In the genomic region with DNA sequence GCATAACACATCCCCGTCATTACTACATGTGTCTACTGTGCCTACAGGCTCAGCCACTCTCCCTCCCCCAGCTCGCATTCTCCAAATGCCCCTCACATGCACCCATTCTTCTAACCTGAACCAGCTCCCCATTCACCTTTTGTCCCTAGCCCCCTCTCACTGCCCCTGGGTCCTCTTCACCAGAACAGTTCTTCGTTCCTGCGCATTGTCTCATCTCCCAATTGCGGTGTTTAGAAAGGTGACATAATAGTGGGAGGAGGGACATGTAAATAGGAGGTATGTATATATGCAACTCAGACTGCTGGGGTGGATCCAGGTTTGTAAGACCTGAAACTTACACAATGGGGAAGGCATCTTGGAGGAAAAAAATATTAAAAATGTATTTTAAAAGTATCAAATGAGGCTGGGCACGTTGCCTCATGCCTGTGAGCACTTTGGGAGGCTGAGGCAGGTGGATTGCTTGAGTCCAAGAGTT, we compare ENCODE assay signal across 2 cellular contexts.
A peak's percentile ranks its signal among the peaks of the same experiment; 100 is the strongest.
TF ChIP-seq lines count a peak whose summit lies in the region.

No MANE protein-coding gene starts in this region.

TF ChIP-seq in IMR-90, 13 proteins besides CTCF, POLR2A, EP300 and RAD21:
- TF ChIP-seq MAFK (IDR thresholded peaks at IDR 0.05; ENCODE audit: low read depth, low read length) (no peak), MXI1 (IDR thresholded peaks at IDR 0.05; ENCODE audit: borderline replicate concordance, low read depth, low read length) (no peak), SMC3 (IDR thresholded peaks at IDR 0.05; ENCODE audit: low read depth, low read length) (no peak), MAZ (IDR thresholded peaks at IDR 0.05; ENCODE audit: borderline replicate concordance, low read depth, low read length) (no peak), NFE2L2 (IDR thresholded peaks at IDR 0.05; ENCODE audit: low read depth, low read length) (no peak), USF2 (IDR thresholded peaks at IDR 0.05; ENCODE audit: low read depth, low read length) (no peak), RCOR1 (IDR thresholded peaks at IDR 0.05; ENCODE audit: insufficient replicate concordance, low read length) (no peak), ELK1 (IDR thresholded peaks at IDR 0.05; ENCODE audit: borderline replicate concordance, low read depth, low read length) (no peak), BHLHE40 (IDR thresholded peaks at IDR 0.05; ENCODE audit: low read depth, low read length) (no peak), CEBPB (IDR thresholded peaks at IDR 0.05; ENCODE audit: low read depth, low read length) (no peak), FOS (IDR thresholded peaks at IDR 0.05; ENCODE audit: low read depth, low read length) (no peak), RFX5 (IDR thresholded peaks at IDR 0.05; ENCODE audit: low read depth, low read length) (no peak), CHD1 (IDR thresholded peaks at IDR 0.05; ENCODE audit: low read depth, low read length) (no peak)

TF ChIP-seq in H1, 55 proteins besides CTCF, POLR2A, EP300 and RAD21:
- TF ChIP-seq RBBP5 (IDR thresholded peaks at IDR 0.05; ENCODE audit: borderline replicate concordance, low read depth, low read length) (no peak), GTF2F1 (IDR thresholded peaks at IDR 0.05; ENCODE audit: borderline replicate concordance, low read depth, low read length) (no peak), TEAD4 (IDR thresholded peaks at IDR 0.05; ENCODE audit: low read depth, low read length) (0 out of 2 replicates have a peak, but pooled peaks have one; percentile 45), RNF2 (IDR thresholded peaks at IDR 0.05; ENCODE audit: borderline replicate concordance, low read depth, low read length, missing control alignments, poor library complexity, severe bottlenecking) (peak; percentile 5), SUZ12 (IDR thresholded peaks at IDR 0.05; ENCODE audit: low read length) (peak; percentile 80), CBX8 (IDR thresholded peaks at IDR 0.05; ENCODE audit: borderline replicate concordance, low read depth, low read length) (no peak), EZH2 (IDR thresholded peaks at IDR 0.05; ENCODE audit: low read depth, low read length, severe bottlenecking) (peak; percentile 25)
TF ChIP-seq in H1: peak in this region for 4.
